Comparison of ENCODE assay signal across 8 cellular contexts in the genomic region with DNA sequence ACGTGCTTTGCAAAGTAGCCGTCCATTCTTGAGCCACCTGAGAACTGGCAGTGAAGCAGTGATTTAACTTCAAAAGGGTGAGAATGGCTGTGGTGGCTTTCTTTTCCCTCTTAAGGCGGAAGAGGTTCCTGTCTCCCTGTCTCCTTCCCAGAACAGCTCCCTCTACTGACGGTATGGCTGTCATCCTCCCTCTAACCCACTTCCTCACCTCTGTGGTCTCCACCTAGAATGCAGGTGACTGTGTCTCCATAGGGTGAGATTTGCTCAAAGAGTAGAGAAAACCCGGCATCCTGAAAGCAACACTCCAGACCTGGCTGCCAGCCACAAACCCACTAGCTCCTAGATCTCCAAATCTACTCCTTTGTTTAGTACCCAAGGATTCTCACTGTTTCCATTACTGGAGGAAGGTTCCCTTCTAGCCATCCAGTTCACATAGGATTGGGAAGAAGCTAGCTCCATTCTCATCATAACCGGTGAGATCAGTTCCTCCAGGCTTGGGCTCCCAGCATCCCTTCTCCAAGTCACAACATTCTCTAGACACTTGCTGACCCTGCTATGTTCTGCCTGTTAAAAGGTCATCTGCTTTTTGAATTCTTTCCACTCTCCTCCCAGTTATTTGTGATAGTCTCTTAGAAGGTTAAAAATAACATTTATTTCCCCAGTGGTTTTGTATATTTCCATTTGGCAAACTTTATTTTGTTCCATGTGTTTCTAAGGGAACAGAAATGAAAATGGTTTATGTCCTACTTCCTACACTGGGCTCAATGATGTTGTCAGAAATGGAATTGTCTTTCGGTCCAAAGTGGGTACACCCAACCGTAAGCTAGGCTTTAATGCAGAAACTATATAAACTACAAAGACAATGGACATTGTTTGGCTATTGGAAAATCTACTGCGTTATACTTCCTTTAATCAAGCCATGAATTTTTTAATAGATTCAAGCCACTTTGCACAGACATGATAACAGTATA.
DNase-seq lines count a peak whose midpoint lies in the region; ATAC-seq and TF ChIP-seq lines count a peak whose summit lies in the region.

No MANE protein-coding gene starts in this region.

- H3K36me3 ChIP-seq in hepatocyte (replicated peaks; ENCODE audit: insufficient read depth, low read depth) (no peaks in the 10 kb centered on the region), transverse colon (no peaks in the 10 kb centered on the region)

- peaks cover 13% of the 10 kb centered on the region for H3K4me1 ChIP-seq in hepatocyte (ENCODE audit: insufficient read depth)
- H3K4me1 ChIP-seq in transverse colon: peaks cover 7 to 34% (median 11%) of the 10 kb centered on the region in 4 donors

- TF ChIP-seq EP300 in transverse colon (IDR thresholded peaks at IDR 0.05; ENCODE audit: low read depth): no peak

- no peak for TF ChIP-seq POLR2A in transverse colon (IDR thresholded peaks at IDR 0.05)

- no peak overlapping the region for H3K4me2 ChIP-seq in hepatocyte

- no peak for ATAC-seq in HG02763 (IDR thresholded peaks at IDR 0.05; ENCODE audit: unreplicated experiment)

- H3K27ac ChIP-seq in 22Rv1 (no peak overlapping the region), hepatocyte (no peak overlapping the region), transverse colon (peak overlapping the region; percentile 18 to 91 (median 91))

- intact Hi-C loops in transverse colon (cut with DNase I; ENCODE audit: low total_unique reads): no loop called here

- H3K27me3 ChIP-seq in hepatocyte (no peaks in the 10 kb centered on the region), transverse colon (no peaks in the 10 kb centered on the region)

- DNase-seq in G401 (ENCODE audit: low spot score): peak; percentile 33
- DNase-seq in SW480 (ENCODE audit: low spot score): peak; percentile 55
- peak; percentile 50 for DNase-seq in hepatocyte (ENCODE audit: low spot score)
- DNase-seq in transverse colon: peak; percentile 23
- no peak for DNase-seq in DMS79 (lab: John Stamatoyannopoulos, UW)
- no peak for DNase-seq in activated CD4-positive, CD25-positive, alpha-beta regulatory T cell (lab: John Stamatoyannopoulos, UW)

- H3K4me3 ChIP-seq in hepatocyte: no peak overlapping the region
- H3K4me3 ChIP-seq in transverse colon: no peak overlapping the region

- in situ Hi-C loops in G401 (cut with HindIII; ENCODE audit: low sequenced_read_pairs): no loop called here
- in situ Hi-C loops in transverse colon (cut with MboI; ENCODE audit: low pct_ligation_motif_present in 1 of 4, low pct_unique_long_range_greater_than_20kb in 1 of 4, low sequenced_read_pairs in 3 of 4): loop anchor here in 1 of 4 donors (25.0 kb wide), 1 partner anchor 226 kb away; no protein-coding TSS in a partner anchor

- 82% methylated on average over 9 of the region's 9 CpGs for WGBS in hepatocyte (ENCODE audit: low lambda C conversion rate, missing lambda C conversion rate)
- 67 to 73% methylated on average over 7 to 9 of the region's 9 CpGs for WGBS in transverse colon (ENCODE audit: low coverage in 1 of 2), 2 donors

- no peak overlapping the region for H2AFZ ChIP-seq in hepatocyte

- H3K9me2 ChIP-seq in hepatocyte (replicated peaks; ENCODE audit: insufficient read depth): no peaks in the 10 kb centered on the region

- H3K79me2 ChIP-seq in hepatocyte: no peaks in the 10 kb centered on the region

- TF ChIP-seq CTCF in 22Rv1 (IDR thresholded peaks at IDR 0.05) (peak; percentile 69), hepatocyte (IDR thresholded peaks at IDR 0.05; ENCODE audit: poor library complexity) (peak; percentile 28), transverse colon (IDR thresholded peaks at IDR 0.05) (peak; percentile 26 to 43 (median 40))

- H4K20me1 ChIP-seq in hepatocyte (ENCODE audit: insufficient read depth, poor library complexity, severe bottlenecking): no peaks in the 10 kb centered on the region

- no peaks in the 10 kb centered on the region for H3K9me3 ChIP-seq in hepatocyte (ENCODE audit: low read depth)
- no peaks in the 10 kb centered on the region for H3K9me3 ChIP-seq in transverse colon

Comparison
In these comparisons a context has a peak if more than half of its experiments do, and no peak if none do; other contexts are left out.
1. H3K27ac ChIP-seq: peak in transverse colon (4 of 4); none in 22Rv1 (single experiment) and hepatocyte (single experiment).
2. DNase-seq: peak in G401 (single experiment), SW480 (single experiment), hepatocyte (single experiment) and transverse colon (single experiment); none in DMS79 (single experiment) and activated CD4-positive, CD25-positive, alpha-beta regulatory T cell (0 of 4).
3. Peak in every context shown above with its lines, with median percentiles within 50 percentile points of each other: CTCF ChIP-seq.